Comparison of ENCODE assay signal across 11 cellular contexts in the genomic region with DNA sequence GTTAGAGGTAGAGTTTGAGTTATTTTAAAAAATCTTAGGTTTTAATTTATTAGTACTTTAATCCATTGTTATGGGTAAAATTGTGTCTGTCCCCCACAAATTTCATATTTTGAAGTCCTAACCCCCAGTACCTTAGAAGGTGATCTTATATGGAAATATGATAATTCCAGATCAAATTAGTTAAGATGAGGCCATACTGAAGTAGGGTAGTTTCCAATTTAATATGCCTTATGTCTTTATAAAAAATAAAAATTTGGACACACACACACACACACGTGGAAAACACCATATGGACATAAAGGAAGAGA. TPM values are rescaled to one million over a fixed set of nuclear protein-coding genes. Genes with fewer than 3 reads are reported as not detected.
DNase-seq lines count a peak whose midpoint lies in the region; ATAC-seq, FAIRE-seq and TF ChIP-seq lines count a peak whose summit lies in the region.
"Had no signal": no experiment of that assay in that cellular context is flagged by ENCODE, and none has a peak within 500 bp of the region (broad histone marks: within the 10 kb centered on the region; RNA-seq: fewer than 3 reads in every experiment).

No MANE protein-coding gene starts in this region.

- BruUV-seq in HCT116 (replicated peaks; lab: Mats Ljungman, UMichigan): no TSS peak

- 0 out of 3 replicates have a peak, but pooled peaks have one; percentile 27 for TF ChIP-seq CTCF in A549 (IDR thresholded peaks at IDR 0.05)
- no peak for TF ChIP-seq CTCF in HCT116 (IDR thresholded peaks at IDR 0.05 in 2 of 3, conservative IDR thresholded peaks at IDR 0.05 in 1 of 3; ENCODE audit: borderline replicate concordance in 1 of 3, insufficient read depth in 1 of 3, low read depth in 2 of 3, low read length in 2 of 3)
- TF ChIP-seq CTCF in RWPE1 (conservative IDR thresholded peaks at IDR 0.05; ENCODE audit: low read depth): peak; percentile 53; the same call in 1 of the 2 replicates
- TF ChIP-seq CTCF in liver (IDR thresholded peaks at IDR 0.05; ENCODE audit: low read depth, low read length, missing input control): no peak

- H3K36me3 ChIP-seq in HCT116 (ENCODE audit: control insufficient read depth in 1 of 2, insufficient read depth in 2 of 2, low read length in 2 of 2) (no peaks in the 10 kb centered on the region), liver (ENCODE audit: control insufficient read depth in 4 of 4, insufficient read depth in 3 of 4, low read depth in 1 of 4, low read length in 3 of 4) (no peaks in the 10 kb centered on the region)

- H3K9ac ChIP-seq in HCT116 (ENCODE audit: low read length) (no peak overlapping the region), liver (ENCODE audit: low read depth in 1 of 2, low read length in 2 of 2) (peak overlapping the region; percentile 28 to 34)

- CTCF ChIA-PET in A549 (lab: Yijun Ruan, JAX): interaction anchor here (0.5 to 9.3 kb wide), 25 partner anchors 10 to 759 kb away, joined by 3 to 130 read pairs (median 4); no protein-coding TSS in a partner anchor
- CTCF ChIA-PET in HCT116 (lab: Charles Lee): interaction anchor here (1.0 to 5.7 kb wide), 6 partner anchors 9 to 274 kb away, joined by 3 to 107 read pairs (median 3); no protein-coding TSS in a partner anchor
- CTCF ChIA-PET in RWPE1 (lab: Yijun Ruan, JAX): interaction anchor here (0.6 to 4.3 kb wide), 5 partner anchors 10 to 169 kb away, joined by 3 to 46 read pairs (median 4); no protein-coding TSS in a partner anchor

- no peak overlapping the region for H3K4me3 Mint-ChIP-seq in activated T-cell treated with anti-CD3 and anti-CD28 coated beads, Interleukin-2, amount 50 U/mL, for 72 hours

- no peak for TF ChIP-seq EP300 in A549 (IDR thresholded peaks at IDR 0.05)

- POLR2A ChIA-PET in A549 (lab: Yijun Ruan, JAX) (no interaction called here), HCT116 (lab: Charles Lee) (interaction anchor here (0.8 to 1.8 kb wide), 2 partner anchors 128 to 189 kb away, joined by 3 to 5 read pairs; partner anchors contain the start of genes LNP1 and TOMM70), RWPE1 (lab: Yijun Ruan, JAX; ENCODE audit: low non-redundant PET) (no interaction called here)

- RAD21 ChIA-PET in HCT116 (lab: Charles Lee; ENCODE audit: low non-redundant PET in 1 of 2, low total read pairs in 2 of 2, uncharacterized antibody in 2 of 2, unreplicated experiment in 2 of 2): interaction anchor here (1.3 to 2.4 kb wide), 3 partner anchors 13 to 128 kb away, joined by 5 to 16 read pairs (median 16); no protein-coding TSS in a partner anchor

- TF ChIP-seq POLR2A in A549 (IDR thresholded peaks at IDR 0.05; ENCODE audit: low read length) (no peak), HCT116 (IDR thresholded peaks at IDR 0.05; ENCODE audit: borderline replicate concordance, extremely low read depth, insufficient read depth, insufficient read length) (no peak)

- H3K27me3 Mint-ChIP-seq in activated T-cell treated with anti-CD3 and anti-CD28 coated beads, Interleukin-2, amount 50 U/mL, for 72 hours (ENCODE audit: low read depth): no peaks in the 10 kb centered on the region
- H3K27me3 Mint-ChIP-seq: CD4-positive, alpha-beta memory T cell had no signal

- peaks cover 6% of the 10 kb centered on the region for H3K4me1 Mint-ChIP-seq in activated T-cell treated with anti-CD3 and anti-CD28 coated beads, Interleukin-2, amount 50 U/mL, for 72 hours (ENCODE audit: low read depth)

- peak overlapping the region; percentile 57 for H3K4me2 ChIP-seq in A549
- H3K4me2 ChIP-seq in HCT116 (ENCODE audit: low read length): peak overlapping the region; percentile 74; the same call in 1 of the 2 replicates

- H3K4me1 ChIP-seq in A549: peaks cover 13% of the 10 kb centered on the region
- H3K4me1 ChIP-seq in HCT116 (ENCODE audit: control insufficient read depth in 1 of 2, insufficient read depth in 2 of 2, low read length in 2 of 2): peaks cover 0 to 5% of the 10 kb centered on the region in 2 experiments; a peak in 1 of 4 replicates
- peaks cover 1 to 29% (median 11%) of the 10 kb centered on the region in 4 donors for H3K4me1 ChIP-seq in liver (ENCODE audit: control insufficient read depth in 4 of 4, insufficient read depth in 4 of 4, low read length in 3 of 4)

- H3K27ac ChIP-seq in A549: 0 out of 6 replicates have a peak overlapping the region, but pooled peaks of 1 of the 2 experiments have one; percentile 0
- H3K27ac ChIP-seq in HCT116 (ENCODE audit: low read depth, low read length): no peak overlapping the region
- no peak overlapping the region for H3K27ac ChIP-seq in RWPE1
- peak overlapping the region; percentile 15 to 61 for H3K27ac ChIP-seq in liver (ENCODE audit: low read depth in 1 of 2, low read length in 2 of 2)

- H3K9me3 ChIP-seq in A549: no peaks in the 10 kb centered on the region
- no peaks in the 10 kb centered on the region for H3K9me3 ChIP-seq in HCT116 (ENCODE audit: control insufficient read depth in 1 of 2, insufficient read depth in 1 of 2, low read depth in 1 of 2, low read length in 2 of 2)
- no peaks in the 10 kb centered on the region for H3K9me3 ChIP-seq in liver (ENCODE audit: control insufficient read depth in 4 of 4, low read length in 3 of 4)

- intact Hi-C loops in HCT116 (cut with micrococcal nuclease): loop anchor here (1.0 to 5.0 kb wide), 3 partner anchors 127 to 748 kb away; no protein-coding TSS in a partner anchor

- no peaks in the 10 kb centered on the region for H3K9me2 ChIP-seq in HCT116 (ENCODE audit: insufficient read depth)

- TF ChIP-seq RAD21 in A549 (conservative IDR thresholded peaks at IDR 0.05 in 1 of 2, IDR thresholded peaks at IDR 0.05 in 1 of 2) (no peak), HCT116 (IDR thresholded peaks at IDR 0.05; ENCODE audit: low read depth) (no peak), liver (IDR thresholded peaks at IDR 0.05) (no peak)

- H2AFZ ChIP-seq in HCT116 (ENCODE audit: low read depth, low read length, poor library complexity, severe bottlenecking): peak overlapping the region; percentile 84

- no peak overlapping the region for H3K4me3 ChIP-seq in A549
- no peak overlapping the region for H3K4me3 ChIP-seq in HCT116 (replicated peaks in 1 of 2; ENCODE audit: low read depth in 1 of 2, low read length in 2 of 2)
- no peak overlapping the region for H3K4me3 ChIP-seq in liver (ENCODE audit: low read depth in 1 of 3, low read length in 3 of 3)

- H3K9me3 Mint-ChIP-seq in activated T-cell treated with anti-CD3 and anti-CD28 coated beads, Interleukin-2, amount 50 U/mL, for 72 hours: no peaks in the 10 kb centered on the region
- H3K9me3 Mint-ChIP-seq: CD4-positive, alpha-beta memory T cell had no signal

- FAIRE-seq in A549 (lab: Jason Lieb, UNC): no peak

- H4K20me1 ChIP-seq in HCT116 (ENCODE audit: insufficient read depth): no peaks in the 10 kb centered on the region

- WGBS in A549 (ENCODE audit: missing lambda C conversion rate): 0% methylated on average over 1 of the region's 1 CpG
- 39% methylated on average over 1 of the region's 1 CpG for WGBS in liver

- H3K27me3 ChIP-seq in HCT116 (ENCODE audit: insufficient read depth, low read length) (no peaks in the 10 kb centered on the region), liver (ENCODE audit: control insufficient read depth in 4 of 4, insufficient read depth in 4 of 4, low read length in 3 of 4) (no peaks in the 10 kb centered on the region)

- H3K27ac Mint-ChIP-seq in activated T-cell treated with anti-CD3 and anti-CD28 coated beads, Interleukin-2, amount 50 U/mL, for 72 hours: no peak overlapping the region

- ATAC-seq in A549 (peak in 1 of 2 experiments; percentile 19; a peak in 1 of 6 replicates), HCT116 (peak; percentile 30; the same call in 1 of the 2 replicates), HG02852 (IDR thresholded peaks at IDR 0.05; ENCODE audit: unreplicated experiment) (no peak)
- ATAC-seq in activated T-cell treated with anti-CD3 and anti-CD28 coated beads, Interleukin-2, amount 50 U/mL, for 72 hours (replicated peaks in 1 of 2): no peak

- no peaks in the 10 kb centered on the region for H3K36me3 Mint-ChIP-seq in activated T-cell treated with anti-CD3 and anti-CD28 coated beads, Interleukin-2, amount 50 U/mL, for 72 hours (ENCODE audit: insufficient read depth in 2 of 2)
- H3K36me3 Mint-ChIP-seq: CD4-positive, alpha-beta memory T cell had no signal

- DNase-seq in A549 (ENCODE audit: low read depth in 1 of 2, low spot score in 1 of 2) (no peak), HCT116 (ENCODE audit: low read depth, low spot score) (no peak), RWPE1 (ENCODE audit: low spot score) (no peak), COLO668 (lab: John Stamatoyannopoulos, UW; ENCODE audit: unreplicated experiment) (no peak), C1 segment of cervical spinal cord (lab: John Stamatoyannopoulos, UW) (no peak)
- no peak for DNase-seq in activated T-cell treated with anti-CD3 and anti-CD28 coated beads, Interleukin-2, amount 50 U/mL, for 72 hours

- H3K79me2 ChIP-seq in HCT116 (ENCODE audit: insufficient read depth, low read length): no peaks in the 10 kb centered on the region

TF ChIP-seq in A549, 52 proteins besides CTCF, POLR2A, EP300 and RAD21 (continues in another document):
- no peak for TF ChIP-seq JUN (IDR thresholded peaks at IDR 0.05)
- no peak for TF ChIP-seq NFE2L2 (conservative IDR thresholded peaks at IDR 0.05; ENCODE audit: low read length)
- TF ChIP-seq RCOR1 (IDR thresholded peaks at IDR 0.05; ENCODE audit: low read depth, low read length): no peak

TF ChIP-seq in HCT116, 20 proteins besides CTCF, POLR2A, EP300 and RAD21 (continues in another document):
- TF ChIP-seq CBX3 (IDR thresholded peaks at IDR 0.05; ENCODE audit: low read depth): no peak
- TF ChIP-seq EGR1 (IDR thresholded peaks at IDR 0.05; ENCODE audit: low read depth): no peak
- no peak for TF ChIP-seq SRF (IDR thresholded peaks at IDR 0.05; ENCODE audit: low read depth)
- TF ChIP-seq EZH2phosphoT487 (IDR thresholded peaks at IDR 0.05; ENCODE audit: borderline replicate concordance): no peak
- TF ChIP-seq ZNF274 (IDR thresholded peaks at IDR 0.05; ENCODE audit: low read depth, low read length): no peak

TF ChIP-seq in liver, 16 proteins besides CTCF, POLR2A, EP300 and RAD21 (continues in another document):
- TF ChIP-seq HNF4G (IDR thresholded peaks at IDR 0.05): no peak
- TF ChIP-seq YY1 (IDR thresholded peaks at IDR 0.05): no peak
- TF ChIP-seq NR2F2 (IDR thresholded peaks at IDR 0.05): no peak
- no peak for TF ChIP-seq ATF3 (IDR thresholded peaks at IDR 0.05)

RNA-seq across cellular contexts. Expression of gene ADGRG7, which starts 18.6 kb away (rescaled TPM):
- polyA plus RNA-seq in A549 (2011; rRNA removed) (0.09 TPM in 1 of 2 replicates, not detected in the other), A549 (2017; fragmentation: RNase III; extraction: RNeasy Plus Mini Kit Qiagen cat#74134 plus additional on column Dnase treatment) (not detected in 3 replicates), liver (10 to 100 TPM in 1 of 2 donors, 1 to 10 TPM in 1; 7.3 to 20.1 TPM)
- not detected in 2 replicates for polyA plus RNA-seq in A549 (2012; cell fraction: cytosol; rRNA removed)
- polyA plus RNA-seq in A549 (2012; cell fraction: nucleus; rRNA removed): 0.01 TPM in 1 of 2 replicates, not detected in the other
- not detected in 2 replicates for polyA minus RNA-seq in A549 (2011; rRNA and poly(A)+ RNA removed)
- total RNA-seq in HCT116 (2021; ENCODE audit: unreplicated experiment) (not detected), liver (10 to 100 TPM in 1 of 2 donors, 1 to 10 TPM in 1; 2.1 to 65.5 TPM)
- polyA plus RNA-seq in HCT116 (2012): 0.10 TPM in 1 of 2 replicates, not detected in the other
- total RNA-seq in activated T-cell treated with anti-CD3 and anti-CD28 coated beads, Interleukin-2, amount 50 U/mL, for 72 hours: not detected
- total RNA-seq: CD4-positive, alpha-beta memory T cell; H7; HT1080 had no signal
- polyA plus RNA-seq: CD4-positive, alpha-beta memory T cell had no signal

Comparison
In these comparisons a context has a peak if more than half of its experiments do, and no peak if none do; other contexts are left out.
1. H3K27ac ChIP-seq: peak in liver (2 of 2); none in HCT116 (single experiment) and RWPE1 (single experiment).
2. CTCF ChIP-seq: peak in A549 (single experiment) and RWPE1 (single experiment); none in HCT116 (0 of 3) and liver (single experiment).
3. Of the 6 proteins assayed by ChIP-seq in both A549 and HCT116: peak only in A549: CTCF; only in HCT116: none; in both: none; in neither: 5.